Comparison of ENCODE assay signal across 11 cellular contexts in the genomic region with DNA sequence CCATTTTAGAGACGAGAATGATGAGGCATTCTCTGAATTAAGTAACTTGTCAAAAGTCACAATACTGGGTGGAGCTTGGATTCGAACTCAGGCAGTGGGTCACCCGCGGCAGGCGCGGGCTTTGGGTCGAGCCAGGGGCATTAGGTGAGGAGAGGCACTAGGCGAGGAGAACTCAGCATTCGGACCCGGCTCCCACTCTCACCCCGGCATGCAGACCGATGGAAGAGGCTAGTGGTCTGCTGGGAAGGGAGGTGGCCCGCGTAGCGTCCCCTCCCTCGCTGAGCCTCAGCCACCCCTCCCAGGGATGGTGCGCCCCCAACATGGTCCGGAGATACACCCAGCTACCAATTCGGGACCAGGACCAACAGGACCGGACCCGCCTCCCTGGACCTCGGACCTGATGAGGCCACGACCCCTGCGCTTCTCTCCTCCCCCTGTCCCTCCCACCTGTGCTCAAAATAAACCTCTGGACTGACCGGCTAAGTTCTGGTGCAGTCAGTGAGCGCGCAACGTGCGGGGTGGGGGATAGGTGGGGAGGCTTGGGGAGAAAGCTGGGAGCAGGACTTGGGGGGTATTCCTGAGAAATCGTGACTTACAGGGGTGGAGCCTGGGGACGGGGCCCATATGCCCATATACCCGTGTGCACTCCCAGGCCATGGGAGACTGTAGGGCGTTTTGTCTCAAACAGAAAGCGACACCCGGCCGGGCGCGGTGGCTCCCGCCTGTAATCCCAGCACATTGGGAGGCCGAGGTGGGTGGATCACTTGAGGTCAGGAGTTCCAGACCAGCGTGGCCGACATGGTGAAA. TPM values are rescaled to one million over a fixed set of nuclear protein-coding genes. Genes with fewer than 3 reads are reported as not detected.
DNase-seq lines count a peak whose midpoint lies in the region; ATAC-seq, FAIRE-seq and TF ChIP-seq lines count a peak whose summit lies in the region.
"Had no signal": no experiment of that assay in that cellular context is flagged by ENCODE, and none has a peak within 500 bp of the region (broad histone marks: within the 10 kb centered on the region; RNA-seq: fewer than 3 reads in every experiment).

No MANE protein-coding gene starts in this region.

- no peak overlapping the region for H3K27ac Mint-ChIP-seq in CD8-positive, alpha-beta T cell
- no peak overlapping the region for H3K27ac Mint-ChIP-seq in HFFc6
- peak overlapping the region; percentile 53 for H3K27ac Mint-ChIP-seq in astrocyte (ENCODE audit: unreplicated experiment)
- no peak overlapping the region for H3K27ac Mint-ChIP-seq in nephron

- peaks cover 30% of the 10 kb centered on the region for H3K27me3 Mint-ChIP-seq in CD8-positive, alpha-beta T cell (ENCODE audit: low read depth)
- H3K27me3 Mint-ChIP-seq in HFFc6 (ENCODE audit: insufficient read depth): peaks cover 6% of the 10 kb centered on the region
- peaks cover 13% of the 10 kb centered on the region for H3K27me3 Mint-ChIP-seq in astrocyte (ENCODE audit: low read depth, unreplicated experiment)
- H3K27me3 Mint-ChIP-seq in nephron (ENCODE audit: low read depth): peaks cover 55% of the 10 kb centered on the region

- H3K4me3 Mint-ChIP-seq in CD8-positive, alpha-beta T cell: peak overlapping the region; percentile 60
- H3K4me3 Mint-ChIP-seq in HFFc6 (peak overlapping the region; percentile 84), astrocyte (ENCODE audit: unreplicated experiment) (peak overlapping the region; percentile 84), nephron (peak overlapping the region; percentile 83 to 90 (median 90))

- peak overlapping the region; percentile 93 for H3K4me2 ChIP-seq in astrocyte (ENCODE audit: low read length)

- H3K4me1 Mint-ChIP-seq in CD8-positive, alpha-beta T cell (ENCODE audit: low read depth): peaks cover 45% of the 10 kb centered on the region
- peaks cover 19% of the 10 kb centered on the region for H3K4me1 Mint-ChIP-seq in HFFc6 (ENCODE audit: low read depth)
- peaks cover 3% of the 10 kb centered on the region for H3K4me1 Mint-ChIP-seq in astrocyte (ENCODE audit: low read depth, unreplicated experiment)
- H3K4me1 Mint-ChIP-seq in nephron: peaks cover 20% of the 10 kb centered on the region

- POLR2A ChIA-PET in CD8-positive, alpha-beta T cell (lab: Charles Lee): interaction anchor here (0.9 to 3.0 kb wide), 6 partner anchors 10 to 90 kb away, joined by 3 to 24 read pairs (median 8); a partner anchor contains a TSS

- TF ChIP-seq CTCF in CD8-positive, alpha-beta T cell (IDR thresholded peaks at IDR 0.05): no peak
- TF ChIP-seq CTCF in HFFc6 (IDR thresholded peaks at IDR 0.05) (no peak), astrocyte (IDR thresholded peaks at IDR 0.05; ENCODE audit: insufficient read depth, low read depth, low read length) (no peak), nephron (IDR thresholded peaks at IDR 0.05; ENCODE audit: unreplicated experiment in 3 of 3) (no peak)

- H3K4me3 ChIP-seq in CD8-positive, alpha-beta T cell (ENCODE audit: low read depth, low read length): no peak overlapping the region
- H3K4me3 ChIP-seq in astrocyte (ENCODE audit: insufficient read depth, low read depth, low read length): no peak overlapping the region

- FAIRE-seq in astrocyte (lab: Jason Lieb, UNC): no peak
- FAIRE-seq: endothelial cell of umbilical vein, TTC549, urothelium cell line had no signal

- H3K9ac ChIP-seq in astrocyte (ENCODE audit: low read length): no peak overlapping the region

- H3K27me3 ChIP-seq in CD8-positive, alpha-beta T cell (ENCODE audit: insufficient read depth, low read length): peaks cover 21% of the 10 kb centered on the region
- H3K27me3 ChIP-seq in astrocyte (ENCODE audit: insufficient read depth, low read length): peaks cover 22% of the 10 kb centered on the region

- no peaks in the 10 kb centered on the region for H3K9me3 ChIP-seq in CD8-positive, alpha-beta T cell (ENCODE audit: low read length)
- H3K9me3 ChIP-seq in astrocyte (ENCODE audit: insufficient read depth, low read depth, low read length): no peaks in the 10 kb centered on the region

- H3K79me2 ChIP-seq in astrocyte (ENCODE audit: insufficient read depth, low read length): peaks cover 6% of the 10 kb centered on the region

- CTCF ChIA-PET in CD8-positive, alpha-beta T cell (lab: Charles Lee): interaction anchor here (0.7 to 4.5 kb wide), 7 partner anchors 15 to 86 kb away, joined by 3 to 34 read pairs (median 5); a partner anchor contains a TSS

- H2AFZ ChIP-seq in astrocyte (ENCODE audit: low read depth, low read length): no peak overlapping the region

- peaks cover 26% of the 10 kb centered on the region for H4K20me1 ChIP-seq in astrocyte (ENCODE audit: insufficient read depth, low read length)

- no peaks in the 10 kb centered on the region for H3K36me3 ChIP-seq in CD8-positive, alpha-beta T cell (ENCODE audit: insufficient read depth, low read length)
- H3K36me3 ChIP-seq in astrocyte (ENCODE audit: insufficient read depth, low read length): peaks cover 3% of the 10 kb centered on the region

- H3K27ac ChIP-seq in CD8-positive, alpha-beta T cell (ENCODE audit: low read depth, low read length): no peak overlapping the region
- H3K27ac ChIP-seq in astrocyte (ENCODE audit: low read depth, low read length): no peak overlapping the region

- H3K9me3 Mint-ChIP-seq in CD8-positive, alpha-beta T cell: no peaks in the 10 kb centered on the region
- no peaks in the 10 kb centered on the region for H3K9me3 Mint-ChIP-seq in HFFc6
- H3K9me3 Mint-ChIP-seq in astrocyte (ENCODE audit: unreplicated experiment): no peaks in the 10 kb centered on the region
- no peaks in the 10 kb centered on the region for H3K9me3 Mint-ChIP-seq in nephron

- H3K4me1 ChIP-seq in CD8-positive, alpha-beta T cell (ENCODE audit: insufficient read depth, low read length): peaks cover 40% of the 10 kb centered on the region
- H3K4me1 ChIP-seq in astrocyte (ENCODE audit: insufficient read depth, low read length): peaks cover 30% of the 10 kb centered on the region

- DNase-seq in CD8-positive, alpha-beta T cell: no peak
- DNase-seq in HFFc6: no peak
- no peak for DNase-seq in astrocyte (ENCODE audit: low read depth)
- no peak for DNase-seq in GDM1 (lab: John Stamatoyannopoulos, UW)
- no peak for DNase-seq in SKM-1 (lab: John Stamatoyannopoulos, UW; ENCODE audit: unreplicated experiment)
- DNase-seq in NCI-H524 treated with DMSO at 0.1 percent for 48 hours (lab: John Stamatoyannopoulos, UW): no peak

- no peak for ATAC-seq in CD8-positive, alpha-beta T cell
- no peak for ATAC-seq in HG02763 (IDR thresholded peaks at IDR 0.05; ENCODE audit: unreplicated experiment)

- peaks cover 16% of the 10 kb centered on the region for H3K36me3 Mint-ChIP-seq in CD8-positive, alpha-beta T cell
- H3K36me3 Mint-ChIP-seq in HFFc6 (ENCODE audit: low read depth) (no peaks in the 10 kb centered on the region), astrocyte (ENCODE audit: low read depth, unreplicated experiment) (no peaks in the 10 kb centered on the region), nephron (ENCODE audit: low read depth) (no peaks in the 10 kb centered on the region)

- intact Hi-C loops in CD8-positive, alpha-beta T cell (cut with DNase I, micrococcal nuclease): no loop called here

RNA-seq across cellular contexts. Expression of a gene that starts 1.3 kb away (rescaled TPM):
- 10 to 100 TPM; 15.4 to 17.0 TPM for total RNA-seq in CD8-positive, alpha-beta T cell
- 10 to 100 TPM; 22.3 to 27.1 (median 25.2) TPM for total RNA-seq in HFFc6 (2021; fragmentation: NEBNext Ultra II Directional; extraction: Animal tissue kit (Norgen Biotek cat#: 25700))
- 14.7 and 15.2 TPM in 2 replicates for total RNA-seq in astrocyte

RNA-seq across cellular contexts. Expression of a gene that starts 4.2 kb away (rescaled TPM):
- 1 to 10 TPM; 2.1 to 2.7 TPM for total RNA-seq in CD8-positive, alpha-beta T cell
- 10 to 100 TPM in 2 of 6 experiments, 1 to 10 TPM in 4; 4.5 to 12.0 (median 7.7) TPM for total RNA-seq in HFFc6 (2021; fragmentation: NEBNext Ultra II Directional; extraction: Animal tissue kit (Norgen Biotek cat#: 25700))
- 2.8 and 4.6 TPM in 2 replicates for total RNA-seq in astrocyte
- total RNA-seq: endothelial cell of umbilical vein had no signal

RNA-seq across cellular contexts. Expression of a gene that starts 7.1 kb away (rescaled TPM):
- total RNA-seq in CD8-positive, alpha-beta T cell: not detected
- total RNA-seq in HFFc6 (2021; fragmentation: NEBNext Ultra II Directional; extraction: Animal tissue kit (Norgen Biotek cat#: 25700)): 10 to 100 TPM in 2 of 6 experiments, 1 to 10 TPM in 4; 5.0 to 14.0 (median 5.4) TPM
- 49.5 and 55.9 TPM in 2 replicates for total RNA-seq in astrocyte

RNA-seq across cellular contexts. Expression of a gene that starts 15.1 kb away (rescaled TPM):
- 100 to 1,000 TPM; 127 to 135 TPM for total RNA-seq in CD8-positive, alpha-beta T cell
- 10 to 100 TPM; 21.7 to 25.8 (median 22.8) TPM for total RNA-seq in HFFc6 (2021; fragmentation: NEBNext Ultra II Directional; extraction: Animal tissue kit (Norgen Biotek cat#: 25700))
- total RNA-seq in astrocyte: 20.9 and 22.9 TPM in 2 replicates

RNA-seq across cellular contexts. Expression of a gene that starts 24.6 kb away (rescaled TPM):
- 100 to 1,000 TPM in 1 of 2 experiments, 10 to 100 TPM in 1; 97.7 to 101 TPM for total RNA-seq in CD8-positive, alpha-beta T cell
- total RNA-seq in HFFc6 (2021; fragmentation: NEBNext Ultra II Directional; extraction: Animal tissue kit (Norgen Biotek cat#: 25700)): 10 to 100 TPM; 42.9 to 53.5 (median 46.1) TPM
- 60.5 and 71.1 TPM in 2 replicates for total RNA-seq in astrocyte

Comparison
In these comparisons a context has a peak if more than half of its experiments do, and no peak if none do; other contexts are left out.
1. RNA of a gene that starts 7.1 kb away (total RNA-seq): 49.5 to 55.9 TPM in astrocyte and 5.0 to 14.0 TPM in HFFc6; not detected in CD8-positive, alpha-beta T cell; every median in the first group is over 4 times any median in the second.
2. Peak in every context shown above with its lines, with median percentiles within 50 percentile points of each other: H3K4me3 Mint-ChIP-seq.